In the genomic region with DNA sequence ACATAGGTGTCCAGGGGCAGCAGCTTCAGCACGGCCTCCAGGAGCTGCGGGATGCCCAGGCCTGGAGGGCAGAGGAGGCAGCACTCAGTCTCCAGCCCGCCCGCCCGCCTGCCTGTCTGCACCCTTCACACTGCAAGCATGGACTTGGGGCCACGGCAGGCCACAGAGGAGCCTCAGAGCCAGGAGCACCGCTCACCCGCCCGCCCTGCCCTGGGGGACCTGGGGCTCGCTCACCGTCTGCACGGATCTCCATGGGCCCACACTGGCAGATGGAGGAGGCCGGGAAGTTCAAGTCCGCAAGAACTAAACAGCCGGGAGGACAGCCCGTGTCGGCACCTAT, we compare ENCODE assay signal across 8 cellular contexts. TPM values are rescaled to one million over a fixed set of nuclear protein-coding genes. Genes with fewer than 3 reads are reported as not detected.
DNase-seq lines count a peak whose midpoint lies in the region; ATAC-seq and TF ChIP-seq lines count a peak whose summit lies in the region.

No MANE protein-coding gene starts in this region.

- H3K9ac ChIP-seq in Karpas-422 (ENCODE audit: low read length): no peak overlapping the region

- DNase-seq in Karpas-422 (no peak), nephron progenitor cell (no peak), NCI-H2029 treated with DMSO at 0.1 percent for 48 hours (lab: John Stamatoyannopoulos, UW) (no peak), caudate nucleus (lab: John Stamatoyannopoulos, UW) (no peak)
- no peak for DNase-seq in effector memory CD8-positive, alpha-beta T cell
- no peak for DNase-seq in activated CD8-positive, alpha-beta memory T cell treated with anti-CD3 and anti-CD28 coated beads for 24 hours

- TF ChIP-seq CTCF in C4-2B (conservative IDR thresholded peaks at IDR 0.05) (no peak), nephron progenitor cell (IDR thresholded peaks at IDR 0.05) (no peak)

- H3K27ac Mint-ChIP-seq in effector memory CD8-positive, alpha-beta T cell: no peak overlapping the region
- H3K27ac Mint-ChIP-seq in nephron progenitor cell: no peak overlapping the region

- no peaks in the 10 kb centered on the region for H3K36me3 ChIP-seq in Karpas-422 (ENCODE audit: insufficient read depth, low read length)

- peak overlapping the region; percentile 7 for H3K4me2 ChIP-seq in Karpas-422 (ENCODE audit: low read depth, low read length, poor library complexity, severe bottlenecking)

- peaks cover 5% of the 10 kb centered on the region; the same call in 1 of the 2 replicates for H3K4me1 ChIP-seq in Karpas-422 (ENCODE audit: low read length)

- H3K27ac ChIP-seq in C4-2B (peak overlapping the region; percentile 74), Karpas-422 (ENCODE audit: low read length) (no peak overlapping the region), caudate nucleus (ENCODE audit: low read depth, low read length) (no peak overlapping the region)

- no peaks in the 10 kb centered on the region for H4K20me1 ChIP-seq in Karpas-422 (ENCODE audit: insufficient read depth, low read depth, low read length)

- H3K4me1 Mint-ChIP-seq in effector memory CD8-positive, alpha-beta T cell (ENCODE audit: low read depth in 2 of 2): peaks cover 6 to 14% of the 10 kb centered on the region in 2 donors
- peaks cover 7% of the 10 kb centered on the region for H3K4me1 Mint-ChIP-seq in nephron progenitor cell

- no peaks in the 10 kb centered on the region for H3K36me3 Mint-ChIP-seq in effector memory CD8-positive, alpha-beta T cell (ENCODE audit: insufficient read depth)
- peaks cover 7% of the 10 kb centered on the region for H3K36me3 Mint-ChIP-seq in nephron progenitor cell (ENCODE audit: low read depth)

- H3K27me3 ChIP-seq in Karpas-422 (ENCODE audit: low read length): no peaks in the 10 kb centered on the region

- no peaks in the 10 kb centered on the region for H3K79me2 ChIP-seq in Karpas-422 (ENCODE audit: low read length)

- H3K9me2 ChIP-seq in Karpas-422 (replicated peaks; ENCODE audit: insufficient read depth, low read length): no peaks in the 10 kb centered on the region

- no peak overlapping the region for H2AFZ ChIP-seq in Karpas-422 (ENCODE audit: low read length)

- no peaks in the 10 kb centered on the region for H3K9me3 Mint-ChIP-seq in effector memory CD8-positive, alpha-beta T cell
- H3K9me3 Mint-ChIP-seq in nephron progenitor cell: no peaks in the 10 kb centered on the region

- ATAC-seq in effector memory CD8-positive, alpha-beta T cell (replicated peaks): no peak
- no peak for ATAC-seq in HG03439 (IDR thresholded peaks at IDR 0.05; ENCODE audit: unreplicated experiment)

- no peak overlapping the region for H3K4me3 ChIP-seq in Karpas-422 (ENCODE audit: low read length)

- H3K9me3 ChIP-seq in Karpas-422 (ENCODE audit: low read length): no peaks in the 10 kb centered on the region

- no peaks in the 10 kb centered on the region for H3K27me3 Mint-ChIP-seq in effector memory CD8-positive, alpha-beta T cell
- no peaks in the 10 kb centered on the region for H3K27me3 Mint-ChIP-seq in nephron progenitor cell (ENCODE audit: low read depth, poor library complexity)

- H3K4me3 Mint-ChIP-seq in effector memory CD8-positive, alpha-beta T cell: peak overlapping the region; percentile 69 to 71
- peak overlapping the region; percentile 74 for H3K4me3 Mint-ChIP-seq in nephron progenitor cell

RNA-seq across cellular contexts. Expression of gene FUOM, which starts 0.9 kb away (rescaled TPM):
- total RNA-seq in Karpas-422 (2014; rRNA removed; shearing (Covaris generic); ENCODE audit: low replicate concordance): 0.97 and 1.5 TPM in 2 replicates

RNA-seq across cellular contexts. Expression of gene PRAP1, which starts 9.8 kb away (rescaled TPM):
- total RNA-seq in Karpas-422 (2014; rRNA removed; shearing (Covaris generic); ENCODE audit: low replicate concordance): not detected in 2 replicates

RNA-seq across cellular contexts. Expression of gene ECHS1, which starts 16.2 kb away (rescaled TPM):
- 37.3 and 71.9 TPM in 2 replicates for total RNA-seq in Karpas-422 (2014; rRNA removed; shearing (Covaris generic); ENCODE audit: low replicate concordance)

RNA-seq across cellular contexts. Expression of gene CALY, which starts 20.2 kb away (rescaled TPM):
- total RNA-seq in Karpas-422 (2014; rRNA removed; shearing (Covaris generic); ENCODE audit: low replicate concordance): not detected in 2 replicates

RNA-seq across cellular contexts. Expression of gene PAOX, which starts 22.1 kb away (rescaled TPM):
- 1.6 TPM in 1 of 2 replicates, not detected in the other for total RNA-seq in Karpas-422 (2014; rRNA removed; shearing (Covaris generic); ENCODE audit: low replicate concordance)
